Comparison of ENCODE assay signal across 31 cellular contexts in the genomic region with DNA sequence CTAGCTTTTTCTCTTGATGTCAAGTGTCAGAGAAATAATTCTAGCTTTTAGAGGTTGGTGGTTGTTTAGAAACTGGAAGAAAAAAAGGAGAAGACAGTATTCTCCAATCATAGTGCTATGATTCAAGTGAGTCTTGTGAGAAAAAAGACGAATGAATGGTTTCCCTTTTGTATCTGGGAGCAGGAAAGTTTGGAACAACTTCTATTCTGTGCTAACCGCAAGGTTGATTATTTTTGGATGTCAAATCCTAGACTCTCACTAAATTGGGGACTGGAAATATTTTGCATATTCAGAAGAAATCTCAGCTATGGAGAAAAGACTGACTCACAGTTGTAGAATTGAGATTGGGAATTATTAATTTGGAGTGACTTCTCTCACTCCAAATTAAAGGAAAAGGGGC.
"Had no signal": no experiment of that assay in that cellular context is flagged by ENCODE, and none has a peak within 500 bp of the region (broad histone marks: within the 10 kb centered on the region; RNA-seq: fewer than 3 reads in every experiment).

No MANE protein-coding gene starts in this region.

- H3K27ac ChIP-seq: neural progenitor cell, ovary, parathyroid adenoma, psoas muscle, right lobe of liver, sigmoid colon, stomach, suprapubic skin, testis, transverse colon, upper lobe of right lung, uterus had no signal

- H3K27me3 ChIP-seq: neural progenitor cell, ovary, right lobe of liver, sigmoid colon, stomach, suprapubic skin, testis, tibial artery, transverse colon, upper lobe of right lung, uterus had no signal

- H3K79me2 ChIP-seq: parathyroid adenoma had no signal

- H3K4me2 ChIP-seq: neural progenitor cell had no signal

- ATAC-seq: naive thymus-derived CD4-positive, alpha-beta T cell; natural killer cell; psoas muscle; right cardiac atrium; right lobe of liver; stimulated activated effector memory CD8-positive, alpha-beta T cell treated with anti-CD3 and anti-CD28 coated beads, Interleukin-12 subunit alpha, Interleukin-12 subunit beta, amount 100 ng/mL, for 72 hours; stimulated activated naive B cell treated with anti-CD40 and anti-IgM and Interleukin-4, amounts not matched to agents 10 μg/mL and 1 μg/mL and 100 μg/mL, for 72 hours; upper lobe of right lung had no signal

- H3K4me3 Mint-ChIP-seq: naive thymus-derived CD4-positive, alpha-beta T cell; natural killer cell; nephron; neural progenitor cell; stimulated activated effector memory CD8-positive, alpha-beta T cell treated with anti-CD3 and anti-CD28 coated beads, Interleukin-12 subunit alpha, Interleukin-12 subunit beta, amount 100 ng/mL, for 72 hours; stimulated activated naive B cell treated with anti-CD40 and anti-IgM and Interleukin-4, amounts not matched to agents 10 μg/mL and 1 μg/mL and 100 μg/mL, for 72 hours; stimulated activated naive CD8-positive, alpha-beta T cell treated with anti-CD3 and anti-CD28 coated beads, Interleukin-15, Interleukin-2, amounts not matched to agents 100 ng/mL and 50 ng/mL, for 24 hours; type B pancreatic cell had no signal

- H3K9me3 Mint-ChIP-seq: naive thymus-derived CD4-positive, alpha-beta T cell; natural killer cell; nephron; neural progenitor cell; stimulated activated effector memory CD8-positive, alpha-beta T cell treated with anti-CD3 and anti-CD28 coated beads, Interleukin-12 subunit alpha, Interleukin-12 subunit beta, amount 100 ng/mL, for 72 hours; stimulated activated naive B cell treated with anti-CD40 and anti-IgM and Interleukin-4, amounts not matched to agents 10 μg/mL and 1 μg/mL and 100 μg/mL, for 72 hours; stimulated activated naive CD8-positive, alpha-beta T cell treated with anti-CD3 and anti-CD28 coated beads, Interleukin-15, Interleukin-2, amounts not matched to agents 100 ng/mL and 50 ng/mL, for 24 hours; type B pancreatic cell had no signal

- H3K4me3 ChIP-seq: neural progenitor cell, ovary, psoas muscle, right lobe of liver, sigmoid colon, stomach, suprapubic skin, testis, tibial artery, transverse colon, upper lobe of right lung, uterus had no signal

- DNase-seq: naive thymus-derived CD4-positive, alpha-beta T cell; natural killer cell; occipital lobe; ovary; posterior cingulate gyrus; psoas muscle; right cardiac atrium; right lobe of liver; small intestine; stimulated activated CD4-positive, alpha-beta T cell treated with anti-CD3 and anti-CD28 coated beads, Interleukin-15, amount 100 ng/mL, for 24 hours; stimulated activated CD4-positive, alpha-beta T cell treated with anti-CD3 and anti-CD28 coated beads, Interleukin-2, amount 100 ng/mL, for 24 hours; stimulated activated CD4-positive, alpha-beta T cell treated with anti-CD3 and anti-CD28 coated beads, Interleukin-2, amount 100 ng/mL, for 48 hours; stimulated activated CD4-positive, alpha-beta T cell treated with anti-CD3 and anti-CD28 coated beads, Interleukin-4, amount 100 ng/mL, for 24 hours; stimulated activated naive B cell treated with anti-CD40 and anti-IgM and Interleukin-4, amounts not matched to agents 10 μg/mL and 1 μg/mL and 100 μg/mL, for 72 hours; stimulated activated naive CD4-positive, alpha-beta T cell treated with Interleukin-2 at 50 U/mL for 16 hours; stomach; substantia nigra; testis; tibial artery; transverse colon; upper lobe of right lung; uterus had no signal

- H3K36me3 ChIP-seq: neural progenitor cell, ovary, right lobe of liver, transverse colon, uterus had no signal

- H3K27me3 Mint-ChIP-seq: naive thymus-derived CD4-positive, alpha-beta T cell; progenitor cell of endocrine pancreas; stimulated activated naive B cell treated with anti-CD40 and anti-IgM and Interleukin-4, amounts not matched to agents 10 μg/mL and 1 μg/mL and 100 μg/mL, for 72 hours; stimulated activated naive CD8-positive, alpha-beta T cell treated with anti-CD3 and anti-CD28 coated beads, Interleukin-15, Interleukin-2, amounts not matched to agents 100 ng/mL and 50 ng/mL, for 24 hours; type B pancreatic cell had no signal

- FAIRE-seq: small intestine had no signal

- H3K4me1 Mint-ChIP-seq: neural progenitor cell had no signal

- H3K9me3 ChIP-seq: ovary, psoas muscle, right lobe of liver, sigmoid colon, stomach, suprapubic skin, testis, tibial artery, transverse colon, upper lobe of right lung, uterus had no signal

- H2AFZ ChIP-seq: neural progenitor cell, parathyroid adenoma had no signal

- H3K9ac ChIP-seq: neural progenitor cell, parathyroid adenoma had no signal

- H3K36me3 Mint-ChIP-seq: natural killer cell; stimulated activated effector memory CD8-positive, alpha-beta T cell treated with anti-CD3 and anti-CD28 coated beads, Interleukin-12 subunit alpha, Interleukin-12 subunit beta, amount 100 ng/mL, for 72 hours had no signal

- H3K4me1 ChIP-seq: neural progenitor cell, parathyroid adenoma, right lobe of liver, suprapubic skin, transverse colon, upper lobe of right lung, uterus had no signal

- H3K27ac Mint-ChIP-seq: neural progenitor cell; progenitor cell of endocrine pancreas; stimulated activated effector memory CD8-positive, alpha-beta T cell treated with anti-CD3 and anti-CD28 coated beads, Interleukin-12 subunit alpha, Interleukin-12 subunit beta, amount 100 ng/mL, for 72 hours; stimulated activated naive CD8-positive, alpha-beta T cell treated with anti-CD3 and anti-CD28 coated beads, Interleukin-15, Interleukin-2, amounts not matched to agents 100 ng/mL and 50 ng/mL, for 24 hours; type B pancreatic cell had no signal
